Comparison of ENCODE assay signal across 16 cellular contexts in the genomic region with DNA sequence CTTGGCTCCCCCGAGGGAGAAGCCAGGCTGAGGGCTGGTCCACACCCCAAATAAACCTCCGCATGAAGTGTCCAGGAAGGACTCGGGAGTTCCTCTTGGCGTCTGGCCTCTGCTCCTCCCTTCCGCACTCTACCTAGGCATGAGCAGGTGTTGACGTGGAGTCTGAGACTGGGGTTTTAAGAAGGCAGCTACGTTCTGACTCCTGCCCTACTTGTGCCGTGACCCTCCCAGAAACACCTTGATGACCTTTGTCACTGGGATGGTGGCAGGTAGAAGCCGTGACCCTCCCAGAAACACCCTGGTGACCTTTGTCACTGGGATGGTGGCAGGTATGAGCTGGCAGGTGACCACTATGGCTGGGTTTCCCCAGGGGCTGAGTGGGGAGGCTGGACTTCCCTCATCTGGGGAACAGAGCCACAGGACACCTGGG. TPM values are rescaled to one million over a fixed set of nuclear protein-coding genes. Genes with fewer than 3 reads are reported as not detected.
DNase-seq lines count a peak whose midpoint lies in the region; FAIRE-seq and TF ChIP-seq lines count a peak whose summit lies in the region.
"Had no signal": no experiment of that assay in that cellular context is flagged by ENCODE, and none has a peak within 500 bp of the region (broad histone marks: within the 10 kb centered on the region; RNA-seq: fewer than 3 reads in every experiment).

No MANE protein-coding gene starts in this region.

- H3K27me3 ChIP-seq in H7 (ENCODE audit: control insufficient read depth, insufficient read depth, low read length) (no peaks in the 10 kb centered on the region), small intestine (ENCODE audit: control insufficient read depth in 2 of 2, insufficient read depth in 2 of 2, low read length in 2 of 2) (no peaks in the 10 kb centered on the region), breast epithelium (no peaks in the 10 kb centered on the region)

- DNase-seq in H7: peak; percentile 25
- DNase-seq in coronary artery (ENCODE audit: low spot score): peak; percentile 62
- peak; percentile 81 for DNase-seq in mesenteric fat pad (ENCODE audit: low spot score)
- peak; percentile 88 for DNase-seq in small intestine
- no peak for DNase-seq in RPMI8226
- no peak for DNase-seq in breast epithelium (ENCODE audit: low spot score in 2 of 2)
- no peak for DNase-seq in G401 (ENCODE audit: low spot score)
- DNase-seq: Calu3, DMS53, NCI-H1417 treated with DMSO at 0.1 percent for 48 hours, NCI-H2029, NCI-H2171 treated with DMSO at 0.1 percent for 48 hours, NCI-H510A, NCI-H774, PC-3 had no signal

- H3K36me3 ChIP-seq in H7 (replicated peaks; ENCODE audit: control insufficient read depth, insufficient read depth, low read length): no peaks in the 10 kb centered on the region; the same call in 1 of the 2 replicates
- H3K36me3 ChIP-seq in small intestine (ENCODE audit: control insufficient read depth in 2 of 2, insufficient read depth in 2 of 2, low read length in 2 of 2): no peaks in the 10 kb centered on the region
- no peaks in the 10 kb centered on the region for H3K36me3 ChIP-seq in breast epithelium

- H3K4me3 ChIP-seq in H7 (ENCODE audit: insufficient read depth, low read depth, low read length) (no peak overlapping the region), coronary artery (no peak overlapping the region), small intestine (ENCODE audit: low read depth in 1 of 2, low read length in 2 of 2) (no peak overlapping the region), breast epithelium (no peak overlapping the region)
- H3K4me3 ChIP-seq: K562 had no signal

- intact Hi-C loops in breast epithelium (cut with DNase I; ENCODE audit: low total_unique reads): no loop called here

- TF ChIP-seq POLR2A in breast epithelium (IDR thresholded peaks at IDR 0.05): no peak

- WGBS in small intestine, 3 donors: 21 to 67% (median 45%) methylated on average over 9 of the region's 9 CpGs

- no peaks in the 10 kb centered on the region for H3K9me3 ChIP-seq in small intestine (ENCODE audit: control insufficient read depth, low read depth)
- no peaks in the 10 kb centered on the region for H3K9me3 ChIP-seq in breast epithelium

- H3K27ac ChIP-seq in coronary artery (no peak overlapping the region), small intestine (ENCODE audit: low read depth in 1 of 2, low read length in 1 of 2) (peak overlapping the region; percentile 52 to 77), breast epithelium (no peak overlapping the region)

- TF ChIP-seq CTCF in coronary artery (IDR thresholded peaks at IDR 0.05) (no peak), breast epithelium (IDR thresholded peaks at IDR 0.05) (no peak)

- in situ Hi-C loops in G401 (cut with HindIII; ENCODE audit: low sequenced_read_pairs): no loop called here

- no peak for FAIRE-seq in small intestine (lab: Jason Lieb, UNC)
- FAIRE-seq: K562 had no signal

- H3K4me1 ChIP-seq in small intestine (ENCODE audit: control insufficient read depth in 2 of 2, insufficient read depth in 1 of 2, low read depth in 1 of 2, low read length in 1 of 2) (peaks cover 0 to 2% of the 10 kb centered on the region in 2 donors), breast epithelium (no peaks in the 10 kb centered on the region)

RNA-seq across cellular contexts. Expression of a gene that starts 54.8 kb away (rescaled TPM):
- total RNA-seq in H7 (2014; rRNA removed; shearing (Covaris generic)): 76.3 and 102 TPM in 2 replicates
- total RNA-seq in mesenteric fat pad (38.4 TPM), breast epithelium (10 to 100 TPM; 15.7 to 38.6 (median 29.8) TPM)
- polyA plus RNA-seq in small intestine: 10 to 100 TPM in 1 of 3 donors, 1 to 10 TPM in 2; 4.0 to 20.7 (median 6.5) TPM
- 45.2 and 45.4 TPM in 2 replicates for total RNA-seq in G401 (2014; rRNA removed; shearing (Covaris generic))

Comparison
In these comparisons a context has a peak if more than half of its experiments do, and no peak if none do; other contexts are left out.
1. DNase-seq: peak in H7 (single experiment), coronary artery (single experiment), mesenteric fat pad (single experiment) and small intestine (single experiment); none in RPMI8226 (single experiment), breast epithelium (0 of 2) and G401 (single experiment).
2. H3K27ac ChIP-seq: peak in small intestine (2 of 2); none in coronary artery (0 of 2) and breast epithelium (0 of 2).